ENCODE assay signal across 8 cellular contexts in genomic region chr2:223959688-223960087, GRCh38. TPM values are rescaled to one million over a fixed set of nuclear protein-coding genes. Genes with fewer than 3 reads are reported as not detected.
A peak's percentile ranks its signal among the peaks of the same experiment; 100 is the strongest.
DNase-seq lines count a peak whose midpoint lies in the region; ATAC-seq and TF ChIP-seq lines count a peak whose summit lies in the region.

No MANE protein-coding gene starts in this region.

- H3K9me2 ChIP-seq in hepatocyte (replicated peaks; ENCODE audit: insufficient read depth) = no peaks in the 10 kb centered on the region

- no peaks in the 10 kb centered on the region for H3K9me3 ChIP-seq in hepatocyte (ENCODE audit: low read depth)
- no peaks in the 10 kb centered on the region for H3K9me3 ChIP-seq in testis
- no peaks in the 10 kb centered on the region for H3K9me3 ChIP-seq in HAP-1

- H3K4me2 ChIP-seq in hepatocyte = peak overlapping the region; percentile 83

- H3K79me2 ChIP-seq in hepatocyte = peaks cover 70% of the 10 kb centered on the region

- H3K4me1 ChIP-seq in hepatocyte (ENCODE audit: insufficient read depth) (peaks cover 9% of the 10 kb centered on the region), testis (peaks cover 30% of the 10 kb centered on the region), HAP-1 (peaks cover 12% of the 10 kb centered on the region)

- no peak overlapping the region for H3K27ac ChIP-seq in hepatocyte
- no peak overlapping the region for H3K27ac ChIP-seq in testis

- intact Hi-C loops in activated naive CD4-positive, alpha-beta T cell treated with anti-CD3 and anti-CD28 coated beads for 36 hours (cut with micrococcal nuclease) = loop anchor here (5.0 to 10.0 kb wide), 6 partner anchors 177 to 1095 kb away; partner anchors contain the start of gene ACSL3
- intact Hi-C loops in testis (cut with DNase I; ENCODE audit: low total_unique reads) = no loop called here

- H3K27ac Mint-ChIP-seq in activated naive CD4-positive, alpha-beta T cell treated with anti-CD3 and anti-CD28 coated beads for 36 hours = peak overlapping the region; percentile 7
- peak overlapping the region; percentile 16 for H3K27ac Mint-ChIP-seq in activated T-helper 17 cell treated with anti-CD3 and anti-CD28 coated beads, Interleukin-2, amount 50 U/mL, for 72 hours

- H3K4me3 Mint-ChIP-seq in activated naive CD4-positive, alpha-beta T cell treated with anti-CD3 and anti-CD28 coated beads for 36 hours = peak overlapping the region; percentile 13
- H3K4me3 Mint-ChIP-seq in activated T-helper 17 cell treated with anti-CD3 and anti-CD28 coated beads, Interleukin-2, amount 50 U/mL, for 72 hours = peak overlapping the region; percentile 97

- no peak for ATAC-seq in activated T-helper 17 cell treated with anti-CD3 and anti-CD28 coated beads, Interleukin-2, amount 50 U/mL, for 72 hours (replicated peaks)
- ATAC-seq in GM18517 (IDR thresholded peaks at IDR 0.05; ENCODE audit: unreplicated experiment) (no peak), GM18870 (IDR thresholded peaks at IDR 0.05; ENCODE audit: unreplicated experiment) (no peak)

- DNase-seq in activated naive CD4-positive, alpha-beta T cell treated with anti-CD3 and anti-CD28 coated beads for 36 hours = no peak
- DNase-seq in activated naive CD4-positive, alpha-beta T cell treated with anti-CD3 and anti-CD28 coated beads, Interleukin-2, amount 50 U/mL, for 16 hours = no peak
- DNase-seq in hepatocyte (ENCODE audit: low spot score) (no peak), testis (peak; percentile 64), HAP-1 (ENCODE audit: low spot score in 2 of 2) (no peak)

- H2AFZ ChIP-seq in hepatocyte = no peak overlapping the region

- H3K4me3 ChIP-seq in hepatocyte = no peak overlapping the region
- H3K4me3 ChIP-seq in testis = no peak overlapping the region
- H3K4me3 ChIP-seq in HAP-1 = no peak overlapping the region

- peaks cover 73% of the 10 kb centered on the region for H3K4me1 Mint-ChIP-seq in activated naive CD4-positive, alpha-beta T cell treated with anti-CD3 and anti-CD28 coated beads for 36 hours (ENCODE audit: low read depth)
- H3K4me1 Mint-ChIP-seq in activated T-helper 17 cell treated with anti-CD3 and anti-CD28 coated beads, Interleukin-2, amount 50 U/mL, for 72 hours = peaks cover 21% of the 10 kb centered on the region

- no peak for TF ChIP-seq POLR2A in testis (IDR thresholded peaks at IDR 0.05)

- no peaks in the 10 kb centered on the region for H3K9me3 Mint-ChIP-seq in activated naive CD4-positive, alpha-beta T cell treated with anti-CD3 and anti-CD28 coated beads for 36 hours
- H3K9me3 Mint-ChIP-seq in activated T-helper 17 cell treated with anti-CD3 and anti-CD28 coated beads, Interleukin-2, amount 50 U/mL, for 72 hours = no peaks in the 10 kb centered on the region

- CTCF ChIA-PET in activated naive CD4-positive, alpha-beta T cell treated with anti-CD3 and anti-CD28 coated beads for 36 hours (lab: Charles Lee) = interaction anchor here (4.3 kb wide), 1 partner anchor 11 kb away, joined by 35 read pairs; no protein-coding TSS in a partner anchor

- peaks cover 10% of the 10 kb centered on the region for H4K20me1 ChIP-seq in hepatocyte (ENCODE audit: insufficient read depth, poor library complexity, severe bottlenecking)

- in situ Hi-C loops in HAP-1 (cut with MboI; ENCODE audit: low sequenced_read_pairs) = loop anchor here (10.0 kb wide), 1 partner anchor 125 kb away; the partner anchor contains the start of gene AP1S3

- no peaks in the 10 kb centered on the region for H3K27me3 Mint-ChIP-seq in activated naive CD4-positive, alpha-beta T cell treated with anti-CD3 and anti-CD28 coated beads for 36 hours (ENCODE audit: low read depth)
- no peaks in the 10 kb centered on the region for H3K27me3 Mint-ChIP-seq in activated T-helper 17 cell treated with anti-CD3 and anti-CD28 coated beads, Interleukin-2, amount 50 U/mL, for 72 hours

- no peaks in the 10 kb centered on the region for H3K27me3 ChIP-seq in hepatocyte
- H3K27me3 ChIP-seq in testis = no peaks in the 10 kb centered on the region
- H3K27me3 ChIP-seq in HAP-1 (ENCODE audit: low read depth) = no peaks in the 10 kb centered on the region

- TF ChIP-seq CTCF in hepatocyte (IDR thresholded peaks at IDR 0.05; ENCODE audit: poor library complexity) (no peak), testis (IDR thresholded peaks at IDR 0.05) (no peak)

- WGBS in hepatocyte (ENCODE audit: low lambda C conversion rate, missing lambda C conversion rate) = 84% methylated on average over 5 of the region's 5 CpGs
- WGBS in testis, 2 donors = 42 to 51% methylated on average over 5 of the region's 5 CpGs

- no peaks in the 10 kb centered on the region for H3K36me3 ChIP-seq in hepatocyte (replicated peaks; ENCODE audit: insufficient read depth, low read depth)
- H3K36me3 ChIP-seq in testis (ENCODE audit: low read depth, missing control alignments) = no peaks in the 10 kb centered on the region
- H3K36me3 ChIP-seq in HAP-1 (replicated peaks) = peaks cover 34% of the 10 kb centered on the region

- peaks cover 18% of the 10 kb centered on the region for H3K36me3 Mint-ChIP-seq in activated naive CD4-positive, alpha-beta T cell treated with anti-CD3 and anti-CD28 coated beads for 36 hours (ENCODE audit: low read depth)
- peaks cover 66% of the 10 kb centered on the region for H3K36me3 Mint-ChIP-seq in activated T-helper 17 cell treated with anti-CD3 and anti-CD28 coated beads, Interleukin-2, amount 50 U/mL, for 72 hours (ENCODE audit: low read depth)

RNA-seq across cellular contexts. Expression of gene MRPL44, which starts 2.4 kb away (rescaled TPM):
- 10 to 100 TPM; 39.1 to 41.3 TPM for total RNA-seq in activated naive CD4-positive, alpha-beta T cell treated with anti-CD3 and anti-CD28 coated beads for 36 hours
- 10 to 100 TPM; 40.3 to 42.0 TPM for total RNA-seq in activated T-helper 17 cell treated with anti-CD3 and anti-CD28 coated beads, Interleukin-2, amount 50 U/mL, for 72 hours
- total RNA-seq in hepatocyte (46.5 and 49.5 TPM in 2 replicates), testis (10 to 100 TPM; 36.6 to 39.4 TPM)
- polyA plus RNA-seq in hepatocyte (24.7 and 29.0 TPM in 2 replicates), testis (ENCODE audit: insufficient read depth, low read depth, low replicate concordance) (37.4 TPM)

RNA-seq across cellular contexts. Expression of gene WDFY1, which starts 14.6 kb away (rescaled TPM):
- 10 to 100 TPM; 39.4 to 39.9 TPM for total RNA-seq in activated naive CD4-positive, alpha-beta T cell treated with anti-CD3 and anti-CD28 coated beads for 36 hours
- total RNA-seq in activated T-helper 17 cell treated with anti-CD3 and anti-CD28 coated beads, Interleukin-2, amount 50 U/mL, for 72 hours = 10 to 100 TPM; 31.4 to 40.6 TPM
- 66.6 and 68.3 TPM in 2 replicates for total RNA-seq in hepatocyte
- polyA plus RNA-seq in hepatocyte = 40.4 and 45.6 TPM in 2 replicates
- total RNA-seq in testis = 10 to 100 TPM; 49.4 to 62.9 TPM
- 29.5 TPM for polyA plus RNA-seq in testis (ENCODE audit: insufficient read depth, low read depth, low replicate concordance)
